ENCODE assay signal across 2 cellular contexts in the genomic region with DNA sequence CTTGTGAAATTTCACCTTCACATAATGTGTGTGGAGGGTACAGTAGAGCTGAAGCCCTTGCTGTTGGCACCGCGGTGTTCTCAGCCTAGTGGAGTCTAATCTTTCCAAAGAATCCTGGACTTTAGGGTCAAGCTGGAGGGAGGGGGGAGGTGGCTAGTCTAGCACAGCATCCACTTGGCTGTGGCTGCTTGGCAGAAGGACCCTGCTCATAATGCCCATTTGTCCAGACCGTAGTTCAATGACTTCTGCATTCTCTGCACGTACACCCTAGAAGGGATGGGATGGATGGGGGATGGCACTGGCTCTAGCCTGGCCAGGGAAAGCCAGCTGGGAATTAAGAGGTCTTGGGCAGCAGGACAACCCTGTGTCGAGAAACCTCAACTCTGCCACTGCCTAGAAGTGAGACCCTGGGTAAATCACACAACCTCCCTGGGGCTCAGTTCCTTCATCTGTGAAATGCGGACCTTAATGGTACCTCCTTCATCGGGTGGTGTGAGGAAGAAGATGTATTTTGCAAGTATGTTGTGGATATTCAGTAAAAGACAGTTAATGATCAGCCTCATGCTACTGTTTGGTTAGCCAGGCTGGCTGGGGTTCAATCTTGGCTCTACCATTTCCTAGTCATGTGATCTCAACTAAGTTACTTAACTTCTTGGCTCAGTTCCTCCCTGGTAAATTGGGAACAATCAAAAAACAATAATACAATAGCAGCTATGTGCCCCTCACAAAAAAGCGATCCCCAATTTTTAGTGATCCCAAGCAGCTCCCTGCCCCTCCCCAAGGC.
A peak's percentile ranks its signal among the peaks of the same experiment; 100 is the strongest.
TF ChIP-seq lines count a peak whose summit lies in the region.

No MANE protein-coding gene starts in this region.

TF ChIP-seq in HCT116, 20 proteins besides CTCF, POLR2A, EP300 and RAD21:
- TF ChIP-seq POLR2AphosphoS5 (IDR thresholded peaks at IDR 0.05; ENCODE audit: low read depth, low read length) (no peak), FOSL1 (IDR thresholded peaks at IDR 0.05; ENCODE audit: low read depth) (no peak), ELF1 (IDR thresholded peaks at IDR 0.05; ENCODE audit: borderline replicate concordance, low read depth) (no peak), EZH2 (IDR thresholded peaks at IDR 0.05) (no peak), EGR1 (IDR thresholded peaks at IDR 0.05; ENCODE audit: low read depth) (no peak), ZNF274 (IDR thresholded peaks at IDR 0.05; ENCODE audit: low read depth, low read length) (no peak), SRF (IDR thresholded peaks at IDR 0.05; ENCODE audit: low read depth) (no peak), CBX3 (IDR thresholded peaks at IDR 0.05; ENCODE audit: low read depth) (no peak), REST (IDR thresholded peaks at IDR 0.05; ENCODE audit: low read depth) (no peak)
TF ChIP-seq in HCT116: peak in this region for 0.

TF ChIP-seq in HepG2, 621 proteins besides CTCF, POLR2A, EP300 and RAD21:
- TF ChIP-seq ZBTB38 (CRISPR knock-in tag; IDR thresholded peaks at IDR 0.05) (peak; percentile 32; the same call in 1 of the 2 replicates), SNAPC5 (CRISPR knock-in tag; IDR thresholded peaks at IDR 0.05; ENCODE audit: borderline replicate concordance) (no peak), SIX1 (CRISPR knock-in tag; IDR thresholded peaks at IDR 0.05; ENCODE audit: borderline replicate concordance) (no peak), SETDB1 (CRISPR knock-in tag; IDR thresholded peaks at IDR 0.05; ENCODE audit: borderline replicate concordance) (no peak), RBAK (CRISPR knock-in tag; IDR thresholded peaks at IDR 0.05) (no peak), HIC2 (CRISPR knock-in tag; IDR thresholded peaks at IDR 0.05; ENCODE audit: low read depth) (0 out of 2 replicates have a peak, but pooled peaks have one; percentile 25), ZNF598 (CRISPR knock-in tag; IDR thresholded peaks at IDR 0.05; ENCODE audit: borderline replicate concordance) (no peak), TOE1 (CRISPR knock-in tag; IDR thresholded peaks at IDR 0.05) (no peak), KLF6 (CRISPR knock-in tag; IDR thresholded peaks at IDR 0.05) (no peak), TMF1 (CRISPR knock-in tag; IDR thresholded peaks at IDR 0.05; ENCODE audit: low read depth) (no peak)
- TF ChIP-seq, protein P1, sequence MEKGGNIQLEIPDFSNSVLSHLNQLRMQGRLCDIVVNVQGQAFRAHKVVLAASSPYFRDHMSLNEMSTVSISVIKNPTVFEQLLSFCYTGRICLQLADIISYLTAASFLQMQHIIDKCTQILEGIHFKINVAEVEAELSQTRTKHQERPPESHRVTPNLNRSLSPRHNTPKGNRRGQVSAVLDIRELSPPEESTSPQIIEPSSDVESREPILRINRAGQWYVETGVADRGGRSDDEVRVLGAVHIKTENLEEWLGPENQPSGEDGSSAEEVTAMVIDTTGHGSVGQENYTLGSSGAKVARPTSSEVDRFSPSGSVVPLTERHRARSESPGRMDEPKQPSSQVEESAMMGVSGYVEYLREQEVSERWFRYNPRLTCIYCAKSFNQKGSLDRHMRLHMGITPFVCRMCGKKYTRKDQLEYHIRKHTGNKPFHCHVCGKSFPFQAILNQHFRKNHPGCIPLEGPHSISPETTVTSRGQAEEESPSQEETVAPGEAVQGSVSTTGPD (CRISPR knock-in tag; IDR thresholded peaks at IDR 0.05) = peak; percentile 32; the same call in 1 of the 2 replicates
- TF ChIP-seq, protein P2, sequence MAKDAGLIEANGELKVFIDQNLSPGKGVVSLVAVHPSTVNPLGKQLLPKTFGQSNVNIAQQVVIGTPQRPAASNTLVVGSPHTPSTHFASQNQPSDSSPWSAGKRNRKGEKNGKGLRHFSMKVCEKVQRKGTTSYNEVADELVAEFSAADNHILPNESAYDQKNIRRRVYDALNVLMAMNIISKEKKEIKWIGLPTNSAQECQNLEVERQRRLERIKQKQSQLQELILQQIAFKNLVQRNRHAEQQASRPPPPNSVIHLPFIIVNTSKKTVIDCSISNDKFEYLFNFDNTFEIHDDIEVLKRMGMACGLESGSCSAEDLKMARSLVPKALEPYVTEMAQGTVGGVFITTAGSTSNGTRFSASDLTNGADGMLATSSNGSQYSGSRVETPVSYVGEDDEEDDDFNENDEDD (CRISPR knock-in tag; IDR thresholded peaks at IDR 0.05; ENCODE audit: borderline replicate concordance) = no peak
